Comparison of ENCODE assay signal across 8 cellular contexts in the genomic region with DNA sequence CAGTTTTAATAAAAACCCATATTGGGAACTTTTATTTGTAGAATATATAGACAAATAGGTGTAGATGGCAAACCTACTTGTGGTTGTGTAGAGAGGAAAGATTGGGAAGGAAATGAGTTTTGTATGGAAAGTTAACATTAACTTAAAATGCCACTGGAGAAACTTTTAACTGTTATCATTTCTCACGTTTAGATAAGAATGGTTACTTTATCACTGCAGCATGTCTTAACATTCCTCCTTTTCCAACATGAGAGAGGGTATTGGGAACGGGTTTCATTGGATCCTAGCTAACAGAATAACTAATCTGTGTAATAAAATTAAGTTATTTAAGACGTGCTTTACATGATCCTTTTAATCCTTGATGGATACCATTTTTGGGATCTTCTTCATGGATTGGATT. TPM values are rescaled to one million over a fixed set of nuclear protein-coding genes. Genes with fewer than 3 reads are reported as not detected.
DNase-seq lines count a peak whose midpoint lies in the region; ATAC-seq, FAIRE-seq and TF ChIP-seq lines count a peak whose summit lies in the region.

No MANE protein-coding gene starts in this region.

- H3K9me3 ChIP-seq in iPS-18a (ENCODE audit: control insufficient read depth, low read depth, low read length) (no peaks in the 10 kb centered on the region), subcutaneous abdominal adipose tissue (ENCODE audit: control insufficient read depth in 5 of 5, low read length in 5 of 5) (no peaks in the 10 kb centered on the region)

- H3K4me3 Mint-ChIP-seq in activated CD4-positive, alpha-beta T cell treated with anti-CD3 and anti-CD28 coated beads, Interleukin-2, amount 10 ng/mL, durations not matched to agents 7 days and 5 days, result peak overlapping the region; percentile 99
- H3K4me3 Mint-ChIP-seq in activated T-helper 1 cell treated with anti-CD3 and anti-CD28 coated beads, Interleukin-12 subunit alpha, Interleukin-12 subunit beta, Interleukin-2, Interleukin-4 antibody, amounts not matched to agents 30 ng/mL and 10 ng/mL and 1 ng/mL, durations not matched to agents 14 hours and 24 hours and 36 hours, result peak overlapping the region; percentile 88

- no peak for DNase-seq in activated CD4-positive, alpha-beta T cell treated with anti-CD3 and anti-CD28 coated beads, Interleukin-2, amount 10 ng/mL, durations not matched to agents 7 days and 5 days
- DNase-seq in activated CD4-positive, alpha-beta T cell treated with anti-CD3 and anti-CD28 coated beads, Interleukin-2, amount 50 U/mL, for 48 hours, result no peak
- DNase-seq in activated T-helper 1 cell treated with anti-CD3 and anti-CD28 coated beads, Interleukin-12 subunit alpha, Interleukin-12 subunit beta, Interleukin-2, Interleukin-4 antibody, amounts not matched to agents 30 ng/mL and 10 ng/mL and 1 ng/mL, durations not matched to agents 14 hours and 24 hours and 36 hours (ENCODE audit: low spot score), result no peak
- no peak for DNase-seq in H54 (ENCODE audit: insufficient read length, low spot score)

- FAIRE-seq in H54 (lab: Jason Lieb, UNC), result no peak

- no peaks in the 10 kb centered on the region for H3K9me3 Mint-ChIP-seq in activated CD4-positive, alpha-beta T cell treated with anti-CD3 and anti-CD28 coated beads, Interleukin-2, amount 10 ng/mL, durations not matched to agents 7 days and 5 days
- H3K9me3 Mint-ChIP-seq in activated T-helper 1 cell treated with anti-CD3 and anti-CD28 coated beads, Interleukin-12 subunit alpha, Interleukin-12 subunit beta, Interleukin-2, Interleukin-4 antibody, amounts not matched to agents 30 ng/mL and 10 ng/mL and 1 ng/mL, durations not matched to agents 14 hours and 24 hours and 36 hours, result no peaks in the 10 kb centered on the region

- peaks cover 21% of the 10 kb centered on the region for H3K4me1 ChIP-seq in iPS-18a (ENCODE audit: control insufficient read depth, low read depth, low read length)
- H3K4me1 ChIP-seq in subcutaneous abdominal adipose tissue (ENCODE audit: control insufficient read depth in 5 of 5, insufficient read depth in 5 of 5, low read length in 5 of 5), result peaks cover 0 to 45% (median 26%) of the 10 kb centered on the region in 5 donors

- H3K9ac ChIP-seq in iPS-18a (ENCODE audit: low read length) (peak overlapping the region; percentile 97), subcutaneous abdominal adipose tissue (ENCODE audit: low read length in 5 of 5) (peak overlapping the region in 3 of 5 donors; percentile 42 to 99 (median 97))

- intact Hi-C loops in activated T-helper 1 cell treated with anti-CD3 and anti-CD28 coated beads, Interleukin-12 subunit alpha, Interleukin-12 subunit beta, Interleukin-2, Interleukin-4 antibody, amounts not matched to agents 30 ng/mL and 10 ng/mL and 1 ng/mL, durations not matched to agents 14 hours and 24 hours and 36 hours (cut with micrococcal nuclease), result loop anchor here (1.0 to 10.0 kb wide), 5 partner anchors 36 to 1653 kb away; a partner anchor contains a TSS

- peaks cover 36% of the 10 kb centered on the region for H3K36me3 Mint-ChIP-seq in activated CD4-positive, alpha-beta T cell treated with anti-CD3 and anti-CD28 coated beads, Interleukin-2, amount 10 ng/mL, durations not matched to agents 7 days and 5 days (ENCODE audit: low read depth)
- H3K36me3 Mint-ChIP-seq in activated T-helper 1 cell treated with anti-CD3 and anti-CD28 coated beads, Interleukin-12 subunit alpha, Interleukin-12 subunit beta, Interleukin-2, Interleukin-4 antibody, amounts not matched to agents 30 ng/mL and 10 ng/mL and 1 ng/mL, durations not matched to agents 14 hours and 24 hours and 36 hours (ENCODE audit: low read depth), result peaks cover 25% of the 10 kb centered on the region

- H3K27me3 ChIP-seq in iPS-18a (ENCODE audit: control insufficient read depth, insufficient read depth, low read length) (no peaks in the 10 kb centered on the region), subcutaneous abdominal adipose tissue (ENCODE audit: control insufficient read depth in 5 of 5, insufficient read depth in 4 of 5, low read length in 5 of 5) (no peaks in the 10 kb centered on the region)

- H3K27me3 Mint-ChIP-seq in activated CD4-positive, alpha-beta T cell treated with anti-CD3 and anti-CD28 coated beads, Interleukin-2, amount 10 ng/mL, durations not matched to agents 7 days and 5 days, result no peaks in the 10 kb centered on the region
- no peaks in the 10 kb centered on the region for H3K27me3 Mint-ChIP-seq in activated T-helper 1 cell treated with anti-CD3 and anti-CD28 coated beads, Interleukin-12 subunit alpha, Interleukin-12 subunit beta, Interleukin-2, Interleukin-4 antibody, amounts not matched to agents 30 ng/mL and 10 ng/mL and 1 ng/mL, durations not matched to agents 14 hours and 24 hours and 36 hours (ENCODE audit: insufficient read depth)

- CTCF ChIA-PET in activated CD4-positive, alpha-beta T cell treated with anti-CD3 and anti-CD28 coated beads, Interleukin-2, amount 10 ng/mL, durations not matched to agents 7 days and 5 days (lab: Charles Lee), result no interaction called here

- H3K36me3 ChIP-seq in iPS-18a (ENCODE audit: control insufficient read depth, low read depth, low read length), result peaks cover 18% of the 10 kb centered on the region
- peaks cover 0 to 12% (median 6%) of the 10 kb centered on the region in 5 donors for H3K36me3 ChIP-seq in subcutaneous abdominal adipose tissue (ENCODE audit: control insufficient read depth in 5 of 5, insufficient read depth in 5 of 5, low read length in 5 of 5)

- peaks cover 57% of the 10 kb centered on the region for H3K4me1 Mint-ChIP-seq in activated CD4-positive, alpha-beta T cell treated with anti-CD3 and anti-CD28 coated beads, Interleukin-2, amount 10 ng/mL, durations not matched to agents 7 days and 5 days
- H3K4me1 Mint-ChIP-seq in activated T-helper 1 cell treated with anti-CD3 and anti-CD28 coated beads, Interleukin-12 subunit alpha, Interleukin-12 subunit beta, Interleukin-2, Interleukin-4 antibody, amounts not matched to agents 30 ng/mL and 10 ng/mL and 1 ng/mL, durations not matched to agents 14 hours and 24 hours and 36 hours (ENCODE audit: low read depth), result peaks cover 43% of the 10 kb centered on the region

- ATAC-seq in GM21717 (IDR thresholded peaks at IDR 0.05; ENCODE audit: unreplicated experiment) (no peak), GM18909 (IDR thresholded peaks at IDR 0.05; ENCODE audit: poor library complexity, unreplicated experiment) (no peak)

- TF ChIP-seq POLR2A in H54 (IDR thresholded peaks at IDR 0.05; ENCODE audit: low read depth, low read length), result no peak

- H3K4me3 ChIP-seq in iPS-18a (ENCODE audit: low read length) (peak overlapping the region; percentile 94), subcutaneous abdominal adipose tissue (ENCODE audit: low read depth in 1 of 5, low read length in 5 of 5) (peak overlapping the region in 3 of 5 donors; percentile 94 to 97 (median 97))

- peak overlapping the region; percentile 100 for H3K27ac Mint-ChIP-seq in activated CD4-positive, alpha-beta T cell treated with anti-CD3 and anti-CD28 coated beads, Interleukin-2, amount 10 ng/mL, durations not matched to agents 7 days and 5 days
- peak overlapping the region; percentile 97 for H3K27ac Mint-ChIP-seq in activated T-helper 1 cell treated with anti-CD3 and anti-CD28 coated beads, Interleukin-12 subunit alpha, Interleukin-12 subunit beta, Interleukin-2, Interleukin-4 antibody, amounts not matched to agents 30 ng/mL and 10 ng/mL and 1 ng/mL, durations not matched to agents 14 hours and 24 hours and 36 hours

- H3K27ac ChIP-seq in iPS-18a (ENCODE audit: low read length) (peak overlapping the region; percentile 93), subcutaneous abdominal adipose tissue (ENCODE audit: low read depth, low read length) (peak overlapping the region; percentile 94)

- POLR2A ChIA-PET in activated CD4-positive, alpha-beta T cell treated with anti-CD3 and anti-CD28 coated beads, Interleukin-2, amount 10 ng/mL, durations not matched to agents 7 days and 5 days (lab: Charles Lee), result no interaction called here

RNA-seq across cellular contexts. Expression of a gene that starts 1.8 kb away (rescaled TPM):
- 100 to 1,000 TPM; 121 to 130 TPM for total RNA-seq in activated CD4-positive, alpha-beta T cell treated with anti-CD3 and anti-CD28 coated beads, Interleukin-2, amount 10 ng/mL, durations not matched to agents 7 days and 5 days
- total RNA-seq in activated T-helper 1 cell treated with anti-CD3 and anti-CD28 coated beads, Interleukin-12 subunit alpha, Interleukin-12 subunit beta, Interleukin-2, Interleukin-4 antibody, amounts not matched to agents 30 ng/mL and 10 ng/mL and 1 ng/mL, durations not matched to agents 14 hours and 24 hours and 36 hours, result 179 and 194 TPM in 2 replicates

RNA-seq across cellular contexts. Expression of a gene that starts 20.4 kb away (rescaled TPM):
- total RNA-seq in activated CD4-positive, alpha-beta T cell treated with anti-CD3 and anti-CD28 coated beads, Interleukin-2, amount 10 ng/mL, durations not matched to agents 7 days and 5 days, result 1 to 10 TPM; 4.0 to 7.8 TPM
- 3.7 and 6.5 TPM in 2 replicates for total RNA-seq in activated T-helper 1 cell treated with anti-CD3 and anti-CD28 coated beads, Interleukin-12 subunit alpha, Interleukin-12 subunit beta, Interleukin-2, Interleukin-4 antibody, amounts not matched to agents 30 ng/mL and 10 ng/mL and 1 ng/mL, durations not matched to agents 14 hours and 24 hours and 36 hours
